ENCODE assay signal across 19 cellular contexts in the genomic region with DNA sequence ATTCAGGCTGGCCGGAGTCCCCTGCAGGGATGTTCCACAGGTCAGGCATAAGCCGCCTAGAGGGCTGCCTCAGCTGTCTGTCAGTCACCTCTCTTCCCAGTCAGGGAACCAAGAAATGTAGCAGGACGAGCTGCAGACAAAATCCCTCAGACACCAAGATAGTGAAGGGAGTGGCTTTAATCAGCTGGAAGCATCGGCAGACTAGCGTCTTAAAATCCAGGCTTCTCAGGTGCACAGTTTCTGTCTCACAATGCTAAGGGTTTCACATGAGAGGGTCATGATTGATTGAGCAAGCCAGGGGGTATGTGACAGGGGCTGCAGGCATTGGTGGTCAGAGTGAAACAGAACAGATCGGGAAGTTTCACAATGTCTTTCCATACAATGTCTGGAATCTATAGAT.
"Had no signal": no experiment of that assay in that cellular context is flagged by ENCODE, and none has a peak within 500 bp of the region (broad histone marks: within the 10 kb centered on the region; RNA-seq: fewer than 3 reads in every experiment).

No MANE protein-coding gene starts in this region.

- H3K36me3 ChIP-seq: gastrocnemius medialis, neural progenitor cell, spleen, suprapubic skin, tibial artery had no signal

- H3K4me3 ChIP-seq: gastrocnemius medialis, hepatocyte, neural progenitor cell, spleen, suprapubic skin, tibial artery had no signal

- H3K27ac ChIP-seq: gastrocnemius medialis, hepatocyte, neural progenitor cell, spleen, suprapubic skin, tibial artery had no signal

- H3K4me1 ChIP-seq: gastrocnemius medialis, neural progenitor cell, spleen, suprapubic skin, tibial artery had no signal

- ATAC-seq: gastrocnemius medialis, left cardiac atrium, left ventricle myocardium superior, natural killer cell, right cardiac atrium had no signal

- H3K9ac ChIP-seq: neural progenitor cell had no signal

- H2AFZ ChIP-seq: hepatocyte, neural progenitor cell had no signal

- H3K27me3 ChIP-seq: gastrocnemius medialis, hepatocyte, neural progenitor cell, spleen, suprapubic skin, tibial artery had no signal

- H3K4me2 ChIP-seq: hepatocyte, neural progenitor cell had no signal

- H3K79me2 ChIP-seq: hepatocyte had no signal

- DNase-seq: activated CD4-positive, alpha-beta T cell treated with anti-CD3 and anti-CD28 coated beads for 4 hours; activated CD4-positive, alpha-beta T cell treated with anti-CD3 and anti-CD28 coated beads, Interleukin-2, amount 50 U/mL, for 48 hours; activated CD8-positive, alpha-beta memory T cell treated with anti-CD3 and anti-CD28 coated beads for 24 hours; activated effector memory CD4-positive, alpha-beta T cell treated with Interleukin-2 at 50 U/mL for 16 hours; activated naive CD4-positive, alpha-beta T cell treated with Interleukin-2 at 50 U/mL for 16 hours; anterior cingulate cortex; effector CD8-positive, alpha-beta T cell; gastrocnemius medialis; left cardiac atrium; left ventricle myocardium superior; natural killer cell; posterior cingulate gyrus; spleen; stimulated activated naive CD4-positive, alpha-beta T cell; tibial artery had no signal

- H3K9me3 ChIP-seq: gastrocnemius medialis had no signal
